ENCODE assay signal across 8 cellular contexts in the genomic region with DNA sequence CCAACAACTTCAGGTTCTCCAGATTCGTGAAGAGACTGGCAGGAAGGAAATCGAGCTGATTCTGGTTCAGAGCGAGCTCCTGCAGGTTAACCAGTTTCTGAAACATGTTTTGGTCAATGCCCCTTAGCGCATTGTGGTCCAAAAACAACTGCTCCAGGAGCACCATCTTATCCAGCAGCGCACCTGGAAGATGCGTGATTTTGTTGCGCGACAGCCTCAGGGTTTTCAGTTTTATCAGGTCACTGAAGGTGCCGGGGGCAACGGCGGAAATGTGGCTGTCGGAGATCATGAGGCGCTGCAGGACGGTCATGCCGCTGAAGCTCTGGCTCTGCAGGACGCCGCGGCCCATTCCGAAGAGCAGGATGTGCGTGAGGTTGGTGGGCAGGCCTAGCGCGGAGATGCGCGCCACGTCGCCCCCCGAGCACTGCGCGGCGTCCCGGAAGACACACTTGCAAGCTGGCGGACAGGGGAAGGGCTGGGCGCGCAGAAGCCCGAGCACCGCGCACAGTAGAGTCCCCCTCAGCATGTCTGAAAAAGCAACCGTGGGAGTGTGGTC. TPM values are rescaled to one million over a fixed set of nuclear protein-coding genes. Genes with fewer than 3 reads are reported as not detected.
A peak's percentile ranks its signal among the peaks of the same experiment; 100 is the strongest.
DNase-seq lines count a peak whose midpoint lies in the region; ATAC-seq, FAIRE-seq and TF ChIP-seq lines count a peak whose summit lies in the region.

No MANE protein-coding gene starts in this region.

- H3K36me3 ChIP-seq in small intestine (ENCODE audit: control insufficient read depth in 2 of 2, insufficient read depth in 2 of 2, low read length in 2 of 2): no peaks in the 10 kb centered on the region

- CTCF ChIA-PET in activated CD4-positive, alpha-beta memory T cell treated with anti-CD3 and anti-CD28 coated beads for 36 hours (lab: Charles Lee): interaction anchor here (0.7 to 6.2 kb wide), 7 partner anchors 8 to 82 kb away, joined by 3 to 47 read pairs (median 4); no protein-coding TSS in a partner anchor

- no peak overlapping the region for H3K27ac ChIP-seq in small intestine (ENCODE audit: low read depth in 1 of 2, low read length in 1 of 2)

- H3K4me3 Mint-ChIP-seq in activated CD4-positive, alpha-beta memory T cell treated with anti-CD3 and anti-CD28 coated beads for 36 hours: peak overlapping the region; percentile 61
- H3K4me3 Mint-ChIP-seq in effector memory CD8-positive, alpha-beta T cell: peak overlapping the region; percentile 77 to 89
- no peak overlapping the region for H3K4me3 Mint-ChIP-seq in progenitor cell of endocrine pancreas (ENCODE audit: low read depth)

- H3K36me3 Mint-ChIP-seq in activated CD4-positive, alpha-beta memory T cell treated with anti-CD3 and anti-CD28 coated beads for 36 hours: no peaks in the 10 kb centered on the region
- H3K36me3 Mint-ChIP-seq in effector memory CD8-positive, alpha-beta T cell (ENCODE audit: insufficient read depth): peaks cover 7% of the 10 kb centered on the region
- H3K36me3 Mint-ChIP-seq in progenitor cell of endocrine pancreas (ENCODE audit: insufficient read depth): peaks cover 1% of the 10 kb centered on the region

- H3K9me3 ChIP-seq in small intestine (ENCODE audit: control insufficient read depth, low read depth): no peaks in the 10 kb centered on the region

- peak; percentile 43 for DNase-seq in activated CD4-positive, alpha-beta memory T cell treated with anti-CD3 and anti-CD28 coated beads for 36 hours
- peak in 1 of 3 experiments; percentile 12 for DNase-seq in effector memory CD8-positive, alpha-beta T cell
- peak; percentile 79 for DNase-seq in retina
- DNase-seq in small intestine: no peak
- no peak for DNase-seq in HTR-8/SVneo (ENCODE audit: insufficient read length, low spot score)
- no peak for DNase-seq in progenitor cell of endocrine pancreas (ENCODE audit: low spot score, unreplicated experiment)

- H3K27ac Mint-ChIP-seq in activated CD4-positive, alpha-beta memory T cell treated with anti-CD3 and anti-CD28 coated beads for 36 hours: no peak overlapping the region
- peak overlapping the region in 1 of 2 donors; percentile 57 for H3K27ac Mint-ChIP-seq in effector memory CD8-positive, alpha-beta T cell
- H3K27ac Mint-ChIP-seq in progenitor cell of endocrine pancreas: no peak overlapping the region

- no peaks in the 10 kb centered on the region for H3K27me3 ChIP-seq in small intestine (ENCODE audit: control insufficient read depth in 2 of 2, insufficient read depth in 2 of 2, low read length in 2 of 2)

- peaks cover 0 to 3% of the 10 kb centered on the region in 2 donors for H3K4me1 ChIP-seq in small intestine (ENCODE audit: control insufficient read depth in 2 of 2, insufficient read depth in 1 of 2, low read depth in 1 of 2, low read length in 1 of 2)

- peaks cover 51% of the 10 kb centered on the region for H3K4me1 Mint-ChIP-seq in activated CD4-positive, alpha-beta memory T cell treated with anti-CD3 and anti-CD28 coated beads for 36 hours (ENCODE audit: low read depth)
- peaks cover 21 to 25% of the 10 kb centered on the region in 2 donors for H3K4me1 Mint-ChIP-seq in effector memory CD8-positive, alpha-beta T cell (ENCODE audit: low read depth in 2 of 2)
- peaks cover 6% of the 10 kb centered on the region for H3K4me1 Mint-ChIP-seq in progenitor cell of endocrine pancreas (ENCODE audit: low read depth)

- no peaks in the 10 kb centered on the region for H3K9me3 Mint-ChIP-seq in activated CD4-positive, alpha-beta memory T cell treated with anti-CD3 and anti-CD28 coated beads for 36 hours
- no peaks in the 10 kb centered on the region for H3K9me3 Mint-ChIP-seq in effector memory CD8-positive, alpha-beta T cell
- H3K9me3 Mint-ChIP-seq in progenitor cell of endocrine pancreas (ENCODE audit: low read depth): no peaks in the 10 kb centered on the region

- intact Hi-C loops in activated CD4-positive, alpha-beta memory T cell treated with anti-CD3 and anti-CD28 coated beads for 36 hours (cut with micrococcal nuclease): loop anchor here (2.0 kb wide), 1 partner anchor 261 kb away; a partner anchor contains a TSS

- WGBS in small intestine, 3 donors: 32 to 63% (median 45%) methylated on average over 38 of the region's 38 CpGs

- peak overlapping the region; percentile 32; the same call in 1 of the 2 replicates for H3K4me3 ChIP-seq in GM08714 (ENCODE audit: low read length)
- no peak overlapping the region for H3K4me3 ChIP-seq in small intestine (ENCODE audit: low read depth in 1 of 2, low read length in 2 of 2)

- peaks cover 29% of the 10 kb centered on the region for H3K27me3 Mint-ChIP-seq in activated CD4-positive, alpha-beta memory T cell treated with anti-CD3 and anti-CD28 coated beads for 36 hours
- H3K27me3 Mint-ChIP-seq in effector memory CD8-positive, alpha-beta T cell: peaks cover 17 to 34% of the 10 kb centered on the region in 2 donors
- H3K27me3 Mint-ChIP-seq in progenitor cell of endocrine pancreas: no peaks in the 10 kb centered on the region

- ATAC-seq in effector memory CD8-positive, alpha-beta T cell (replicated peaks): peak; percentile 51
- ATAC-seq in HG02763 (IDR thresholded peaks at IDR 0.05; ENCODE audit: unreplicated experiment): no peak

- POLR2A ChIA-PET in activated CD4-positive, alpha-beta memory T cell treated with anti-CD3 and anti-CD28 coated beads for 36 hours (lab: Charles Lee): interaction anchor here (1.4 kb wide), 1 partner anchor 63 kb away, joined by 3 read pairs; no protein-coding TSS in a partner anchor

- TF ChIP-seq CTCF in progenitor cell of endocrine pancreas (IDR thresholded peaks at IDR 0.05; ENCODE audit: unreplicated experiment): no peak

- FAIRE-seq in small intestine (lab: Jason Lieb, UNC) (no peak), HTR-8/SVneo (lab: Jason Lieb, UNC) (no peak)

RNA-seq across cellular contexts. Expression of a gene that starts 1.2 kb away (rescaled TPM):
- total RNA-seq in activated CD4-positive, alpha-beta memory T cell treated with anti-CD3 and anti-CD28 coated beads for 36 hours: under 1 TPM; 0.24 to 0.31 TPM
- polyA plus RNA-seq in small intestine: under 1 TPM in 1 of 3 donors, not detected in 2; 0.18 TPM
- 0.18 and 0.24 TPM in 2 replicates for total RNA-seq in progenitor cell of endocrine pancreas

RNA-seq across cellular contexts. Expression of a gene that starts 28.3 kb away (rescaled TPM):
- total RNA-seq in activated CD4-positive, alpha-beta memory T cell treated with anti-CD3 and anti-CD28 coated beads for 36 hours: not detected
- under 1 TPM in 1 of 3 donors, not detected in 2; 0.01 TPM for polyA plus RNA-seq in small intestine
- total RNA-seq in progenitor cell of endocrine pancreas: not detected in 2 replicates

RNA-seq across cellular contexts. Expression of a gene that starts 46.7 kb away (rescaled TPM):
- total RNA-seq in activated CD4-positive, alpha-beta memory T cell treated with anti-CD3 and anti-CD28 coated beads for 36 hours: not detected
- not detected for polyA plus RNA-seq in small intestine
- total RNA-seq in progenitor cell of endocrine pancreas: not detected in 2 replicates

Comparison
In these comparisons a context has a peak if more than half of its experiments do, and no peak if none do; other contexts are left out.
1. DNase-seq: peak in activated CD4-positive, alpha-beta memory T cell treated with anti-CD3 and anti-CD28 coated beads for 36 hours (single experiment) and retina (single experiment); none in small intestine (single experiment), HTR-8/SVneo (single experiment) and progenitor cell of endocrine pancreas (single experiment).